14 cellular contexts compared by ENCODE assay signal in the genomic region with DNA sequence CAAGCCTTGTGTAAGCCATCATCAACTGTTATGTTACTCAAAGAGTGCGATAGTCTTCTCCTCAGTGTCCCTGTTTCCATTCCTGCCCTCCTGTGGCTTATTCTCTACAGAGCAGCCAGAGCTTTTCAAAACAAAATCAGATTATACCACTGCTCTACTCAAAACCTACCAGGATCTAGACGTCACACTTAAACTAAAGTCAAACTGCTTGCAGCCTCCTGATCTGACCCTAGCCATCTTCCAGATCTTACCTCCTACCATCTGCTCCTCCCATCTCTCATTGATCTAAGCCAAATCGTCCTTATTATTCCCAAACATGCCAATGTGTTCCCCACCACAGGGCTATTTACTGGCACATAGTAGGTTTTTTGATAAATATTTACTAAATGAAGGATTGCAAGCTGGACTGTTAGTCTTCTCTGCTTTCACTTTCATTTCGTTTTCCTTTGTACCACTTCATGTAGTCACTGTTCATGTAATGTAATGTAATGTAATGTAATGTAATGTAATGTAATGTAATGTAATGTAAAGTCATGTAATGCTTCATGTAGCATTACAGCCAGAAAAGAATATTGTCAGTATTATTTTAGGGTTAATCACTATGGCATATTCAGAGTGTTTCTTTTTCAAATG.
DNase-seq lines count a peak whose midpoint lies in the region; ATAC-seq, FAIRE-seq and TF ChIP-seq lines count a peak whose summit lies in the region.
"Had no signal": no experiment of that assay in that cellular context is flagged by ENCODE, and none has a peak within 500 bp of the region (broad histone marks: within the 10 kb centered on the region; RNA-seq: fewer than 3 reads in every experiment).

No MANE protein-coding gene starts in this region.

- no peaks in the 10 kb centered on the region for H3K4me1 ChIP-seq in OCI-LY1 (ENCODE audit: insufficient read depth, low read length, severe bottlenecking)
- H3K4me1 ChIP-seq in right lobe of liver, result no peaks in the 10 kb centered on the region
- H3K4me1 ChIP-seq: prostate gland had no signal

- H3F3A ChIP-seq in OCI-LY1 (ENCODE audit: insufficient read depth, low read length), result no peaks in the 10 kb centered on the region

- no peak for DNase-seq in GM12864 (ENCODE audit: low read depth)
- DNase-seq in right lobe of liver, result no peak
- DNase-seq in GM19239 (ENCODE audit: insufficient read length, low spot score), result no peak
- DNase-seq in ureter (ENCODE audit: low spot score), result no peak
- no peak for DNase-seq in substantia nigra (lab: John Stamatoyannopoulos, UW)
- DNase-seq: activated CD8-positive, alpha-beta T cell treated with anti-CD3 and anti-CD28 coated beads for 36 hours; NCI-H1694 treated with DMSO at 0.1 percent for 48 hours had no signal

- H3K79me2 ChIP-seq in OCI-LY1 (ENCODE audit: insufficient read depth, low read length), result no peaks in the 10 kb centered on the region

- peak overlapping the region; percentile 30 for H3K4me2 ChIP-seq in OCI-LY1 (ENCODE audit: low read length)

- no peak overlapping the region for H3K9ac ChIP-seq in OCI-LY1 (ENCODE audit: low read length)

- FAIRE-seq in GM19239 (lab: Jason Lieb, UNC), result no peak
- FAIRE-seq: G401.6 had no signal

- 39% methylated on average over 4 of the region's 4 CpGs for WGBS in right lobe of liver (ENCODE audit: insufficient coverage, low coverage, low lambda C conversion rate, missing lambda C conversion rate)

- no peak for TF ChIP-seq CTCF in GM12864 (IDR thresholded peaks at IDR 0.05; ENCODE audit: low read depth, low read length, missing control alignments)
- TF ChIP-seq CTCF in OCI-LY1 (IDR thresholded peaks at IDR 0.05; ENCODE audit: low read length), result no peak
- no peak for TF ChIP-seq CTCF in right lobe of liver (IDR thresholded peaks at IDR 0.05)

- H3K27ac ChIP-seq in OCI-LY1 (ENCODE audit: low read depth, low read length, poor library complexity, severe bottlenecking), result no peak overlapping the region
- H3K27ac ChIP-seq in right lobe of liver, result no peak overlapping the region
- H3K27ac ChIP-seq in substantia nigra (ENCODE audit: low read depth, low read length, poor library complexity, severe bottlenecking), result no peak overlapping the region
- H3K27ac ChIP-seq: HL-60, prostate gland had no signal

- TF ChIP-seq POLR2A in right lobe of liver (IDR thresholded peaks at IDR 0.05), result no peak

- H3K4me3 ChIP-seq in GM12864 (ENCODE audit: low read depth, low read length) (peak overlapping the region; percentile 23), OCI-LY1 (ENCODE audit: low read depth, low read length, poor library complexity, severe bottlenecking) (no peak overlapping the region), right lobe of liver (peak overlapping the region in 2 of 3 donors; percentile 6 to 10)
- H3K4me3 ChIP-seq: prostate gland had no signal

- intact Hi-C loops in right lobe of liver (cut with DNase I), result no loop called here

- H3K27me3 ChIP-seq in OCI-LY1 (ENCODE audit: insufficient read depth, low read length) (no peaks in the 10 kb centered on the region), right lobe of liver (no peaks in the 10 kb centered on the region)

- H3K9me3 ChIP-seq in OCI-LY1 (ENCODE audit: low read length) (no peaks in the 10 kb centered on the region), right lobe of liver (no peaks in the 10 kb centered on the region)
- H3K9me3 ChIP-seq: prostate gland had no signal

- H3K9me2 ChIP-seq in OCI-LY1 (ENCODE audit: low read depth, low read length), result no peaks in the 10 kb centered on the region

- ATAC-seq in GM21390 (IDR thresholded peaks at IDR 0.05; ENCODE audit: unreplicated experiment) (peak; percentile 42), right lobe of liver (peak in 2 of 4 donors; percentile 38 to 39), HG02759 (IDR thresholded peaks at IDR 0.05; ENCODE audit: unreplicated experiment) (no peak)
- ATAC-seq: activated CD8-positive, alpha-beta T cell treated with anti-CD3 and anti-CD28 coated beads for 36 hours; esophagus mucosa had no signal

- H3K36me3 ChIP-seq in OCI-LY1 (ENCODE audit: insufficient read depth, low read length) (no peaks in the 10 kb centered on the region), right lobe of liver (no peaks in the 10 kb centered on the region)
- H3K36me3 ChIP-seq: prostate gland had no signal

- H4K20me1 ChIP-seq in OCI-LY1 (ENCODE audit: insufficient read depth, low read length), result no peaks in the 10 kb centered on the region

- no peak overlapping the region for H2AFZ ChIP-seq in OCI-LY1 (ENCODE audit: low read length)
